ENCODE assay signal across 20 cellular contexts in genomic region chr17:18866866-18867813, GRCh38.
"Had no signal": no experiment of that assay in that cellular context is flagged by ENCODE, and none has a peak within 500 bp of the region (broad histone marks: within the 10 kb centered on the region; RNA-seq: fewer than 3 reads in every experiment).

No MANE protein-coding gene starts in this region.

- H3K9ac ChIP-seq: neural progenitor cell had no signal

- H3K4me1 Mint-ChIP-seq: stimulated activated memory B cell treated with anti-CD40 and anti-IgM and Interleukin-4, amounts not matched to agents 10 μg/mL and 1 μg/mL and 100 μg/mL, for 72 hours had no signal

- H2AFZ ChIP-seq: neural progenitor cell had no signal

- H3K27me3 Mint-ChIP-seq: activated CD4-positive, alpha-beta memory T cell treated with anti-CD3 and anti-CD28 coated beads for 36 hours; activated naive CD4-positive, alpha-beta T cell treated with anti-CD3 and anti-CD28 coated beads, Interleukin-2, amount 50 U/mL, for 24 hours; effector memory CD8-positive, alpha-beta T cell; stimulated activated memory B cell treated with anti-CD40 and anti-IgM and Interleukin-4, amounts not matched to agents 10 μg/mL and 1 μg/mL and 100 μg/mL, for 72 hours had no signal

- H3K27me3 ChIP-seq: neural progenitor cell, testis, upper lobe of left lung had no signal

- H3K4me3 ChIP-seq: neural progenitor cell, psoas muscle, skin epidermis, testis, upper lobe of left lung had no signal

- H3K4me2 ChIP-seq: neural progenitor cell had no signal

- H3K4me3 Mint-ChIP-seq: activated CD4-positive, alpha-beta memory T cell treated with anti-CD3 and anti-CD28 coated beads for 36 hours; activated naive CD4-positive, alpha-beta T cell treated with anti-CD3 and anti-CD28 coated beads, Interleukin-2, amount 50 U/mL, for 24 hours; effector memory CD8-positive, alpha-beta T cell; neural progenitor cell; stimulated activated memory B cell treated with anti-CD40 and anti-IgM and Interleukin-4, amounts not matched to agents 10 μg/mL and 1 μg/mL and 100 μg/mL, for 72 hours had no signal

- H3K9me3 Mint-ChIP-seq: activated CD4-positive, alpha-beta memory T cell treated with anti-CD3 and anti-CD28 coated beads for 36 hours; activated naive CD4-positive, alpha-beta T cell treated with anti-CD3 and anti-CD28 coated beads, Interleukin-2, amount 50 U/mL, for 24 hours; effector memory CD8-positive, alpha-beta T cell; neural progenitor cell; stimulated activated memory B cell treated with anti-CD40 and anti-IgM and Interleukin-4, amounts not matched to agents 10 μg/mL and 1 μg/mL and 100 μg/mL, for 72 hours had no signal

- H3K9me3 ChIP-seq: psoas muscle, testis, upper lobe of left lung had no signal

- H3K27ac Mint-ChIP-seq: activated CD4-positive, alpha-beta memory T cell treated with anti-CD3 and anti-CD28 coated beads for 36 hours; activated naive CD4-positive, alpha-beta T cell treated with anti-CD3 and anti-CD28 coated beads, Interleukin-2, amount 50 U/mL, for 24 hours; effector memory CD8-positive, alpha-beta T cell; neural progenitor cell; stimulated activated memory B cell treated with anti-CD40 and anti-IgM and Interleukin-4, amounts not matched to agents 10 μg/mL and 1 μg/mL and 100 μg/mL, for 72 hours had no signal

- H3K4me1 ChIP-seq: psoas muscle, testis, upper lobe of left lung had no signal

- ATAC-seq: effector memory CD8-positive, alpha-beta T cell; psoas muscle; right cardiac atrium; stimulated activated memory B cell treated with anti-CD40 and anti-IgM and Interleukin-4, amounts not matched to agents 10 μg/mL and 1 μg/mL and 100 μg/mL, for 72 hours had no signal

- H3K27ac ChIP-seq: neural progenitor cell, psoas muscle, skin epidermis, testis, upper lobe of left lung, VCaP had no signal

- DNase-seq: activated CD4-positive, alpha-beta memory T cell treated with anti-CD3 and anti-CD28 coated beads for 36 hours; activated CD8-positive, alpha-beta memory T cell treated with anti-CD3 and anti-CD28 coated beads, Interleukin-2, amount 50 U/mL, for 48 hours; activated effector memory CD4-positive, alpha-beta T cell treated with anti-CD3 and anti-CD28 coated beads, Interleukin-2, amount 50 U/mL, for 16 hours; cerebellar nuclear complex; dermis blood vessel endothelial cell; effector memory CD8-positive, alpha-beta T cell; midbrain; psoas muscle; right cardiac atrium; stimulated activated CD4-positive, alpha-beta T cell treated with anti-CD3 and anti-CD28 coated beads, Interleukin-4, amount 100 ng/mL, for 24 hours; SW 1271; testis; upper lobe of left lung had no signal

- FAIRE-seq: bronchial epithelial cell, islet of Langerhans had no signal
